Comparison of ENCODE assay signal across 22 cellular contexts in genomic region chr10:114166053-114166452, GRCh38. TPM values are rescaled to one million over a fixed set of nuclear protein-coding genes. Genes with fewer than 3 reads are reported as not detected.
A peak's percentile ranks its signal among the peaks of the same experiment; 100 is the strongest.
DNase-seq lines count a peak whose midpoint lies in the region; ATAC-seq and TF ChIP-seq lines count a peak whose summit lies in the region.
"Had no signal": no experiment of that assay in that cellular context is flagged by ENCODE, and none has a peak within 500 bp of the region (broad histone marks: within the 10 kb centered on the region; RNA-seq: fewer than 3 reads in every experiment).

No MANE protein-coding gene starts in this region.

- H3K27me3 Mint-ChIP-seq in GM23338 (ENCODE audit: insufficient read depth, low read depth, poor library complexity) (peaks cover 3% of the 10 kb centered on the region), nephron progenitor cell (ENCODE audit: low read depth, poor library complexity) (peaks cover 8% of the 10 kb centered on the region)

- H3K9me3 ChIP-seq in left ventricle myocardium inferior (replicated peaks), result peaks cover 23% of the 10 kb centered on the region
- peaks cover 0 to 17% (median 0%) of the 10 kb centered on the region in 4 donors for H3K9me3 ChIP-seq in tibial nerve

- peaks cover 35% of the 10 kb centered on the region for H3K36me3 Mint-ChIP-seq in GM23338 (ENCODE audit: low read depth)
- H3K36me3 Mint-ChIP-seq in nephron progenitor cell (ENCODE audit: low read depth), result peaks cover 71% of the 10 kb centered on the region

- H3K27me3 ChIP-seq in GM23338 (ENCODE audit: insufficient read depth) (no peaks in the 10 kb centered on the region), left ventricle myocardium inferior (ENCODE audit: low read depth) (no peaks in the 10 kb centered on the region), tibial nerve (no peaks in the 10 kb centered on the region)

- intact Hi-C loops in left ventricle myocardium inferior (cut with micrococcal nuclease), result no loop called here

- peak overlapping the region; percentile 50 for H3K4me2 ChIP-seq in GM23338

- no peaks in the 10 kb centered on the region for H4K20me1 ChIP-seq in GM23338 (replicated peaks; ENCODE audit: insufficient read depth)

- H3K4me3 Mint-ChIP-seq in GM23338, result peak overlapping the region; percentile 15
- no peak overlapping the region for H3K4me3 Mint-ChIP-seq in nephron progenitor cell

- H3K4me1 Mint-ChIP-seq in GM23338 (peaks cover 34% of the 10 kb centered on the region), nephron progenitor cell (peaks cover 8% of the 10 kb centered on the region)

- TF ChIP-seq CTCF in GM23338 (conservative IDR thresholded peaks at IDR 0.05; ENCODE audit: low read depth in 2 of 2), result no peak
- no peak for TF ChIP-seq CTCF in VCaP (conservative IDR thresholded peaks at IDR 0.05)
- TF ChIP-seq CTCF in left ventricle myocardium inferior (IDR thresholded peaks at IDR 0.05; ENCODE audit: borderline replicate concordance), result no peak
- no peak for TF ChIP-seq CTCF in nephron progenitor cell (IDR thresholded peaks at IDR 0.05)
- TF ChIP-seq CTCF in tibial nerve (IDR thresholded peaks at IDR 0.05), result no peak

- peak; percentile 79 for DNase-seq in GM23338 (ENCODE audit: low spot score)
- no peak for DNase-seq in left ventricle myocardium inferior
- DNase-seq in nephron progenitor cell, result no peak
- no peak for DNase-seq in pons (ENCODE audit: low spot score)
- no peak for DNase-seq in globus pallidus (ENCODE audit: low spot score)
- DNase-seq in tibial nerve (ENCODE audit: low spot score in 2 of 2), result no peak
- DNase-seq: activated CD8-positive, alpha-beta memory T cell treated with anti-CD3 and anti-CD28 coated beads, Interleukin-2, amount 50 U/mL, for 4 hours; activated gamma-delta T cell treated with Interleukin-2 at 50 U/mL for 16 hours; aorta; COR-L47; cortex of kidney; erythroblast; GDM1; NCI-H187; NCI-H510A; stimulated activated CD4-positive, alpha-beta T cell treated with anti-CD3 and anti-CD28 coated beads, Interleukin-15, amount 100 ng/mL, for 24 hours; stimulated activated naive CD8-positive, alpha-beta T cell treated with anti-CD3 and anti-CD28 coated beads, Interleukin-15, Interleukin-2, amounts not matched to agents 100 U/mL and 50 U/mL, for 24 hours had no signal

- peak overlapping the region; percentile 62 for H3K27ac Mint-ChIP-seq in GM23338
- H3K27ac Mint-ChIP-seq in nephron progenitor cell, result peak overlapping the region; percentile 4

- H3K4me1 ChIP-seq in GM23338 (ENCODE audit: insufficient read depth), result peaks cover 26% of the 10 kb centered on the region
- H3K4me1 ChIP-seq in left ventricle myocardium inferior, result peaks cover 40% of the 10 kb centered on the region
- H3K4me1 ChIP-seq in tibial nerve, result peaks cover 0 to 7% (median 0%) of the 10 kb centered on the region in 4 donors

- WGBS in tibial nerve, 2 donors, result 60 to 71% methylated on average over 2 of the region's 2 CpGs

- H3F3A ChIP-seq in GM23338 (replicated peaks; ENCODE audit: low read depth), result no peaks in the 10 kb centered on the region

- ATAC-seq in GM23338 (peak; percentile 88), HG03432 (IDR thresholded peaks at IDR 0.05; ENCODE audit: unreplicated experiment) (no peak)
- ATAC-seq: stimulated activated naive CD8-positive, alpha-beta T cell treated with anti-CD3 and anti-CD28 coated beads, Interleukin-15, Interleukin-2, amounts not matched to agents 100 U/mL and 50 U/mL, for 24 hours had no signal

- peaks cover 89% of the 10 kb centered on the region for H3K79me2 ChIP-seq in GM23338 (replicated peaks; ENCODE audit: insufficient read depth)

- H3K27ac ChIP-seq in GM23338 (ENCODE audit: low read depth) (peak overlapping the region; percentile 61), VCaP (peak overlapping the region; percentile 92), left ventricle myocardium inferior (replicated peaks) (peak overlapping the region; percentile 36), tibial nerve (no peak overlapping the region)

- no peak for TF ChIP-seq EP300 in tibial nerve (IDR thresholded peaks at IDR 0.05)

- peaks cover 19% of the 10 kb centered on the region for H3K9me3 Mint-ChIP-seq in GM23338
- H3K9me3 Mint-ChIP-seq in nephron progenitor cell, result peaks cover 26% of the 10 kb centered on the region

- no peaks in the 10 kb centered on the region for H3K36me3 ChIP-seq in GM23338 (ENCODE audit: insufficient read depth)
- peaks cover 34% of the 10 kb centered on the region for H3K36me3 ChIP-seq in left ventricle myocardium inferior
- H3K36me3 ChIP-seq in tibial nerve, result peaks cover 0 to 20% (median 0%) of the 10 kb centered on the region in 3 donors

- H2AFZ ChIP-seq in GM23338, result no peak overlapping the region

- no peak for TF ChIP-seq POLR2A in tibial nerve (IDR thresholded peaks at IDR 0.05)

- no peaks in the 10 kb centered on the region for H3K9me2 ChIP-seq in GM23338 (ENCODE audit: insufficient read depth)

- H3K4me3 ChIP-seq in GM23338 (0 out of 2 replicates have a peak overlapping the region, but pooled peaks have one; percentile 0), left ventricle myocardium inferior (no peak overlapping the region), tibial nerve (no peak overlapping the region)

TF ChIP-seq in GM23338, 12 proteins besides CTCF, POLR2A, EP300 and RAD21 (continues in another document):
- TF ChIP-seq POLR2AphosphoS5 (IDR thresholded peaks at IDR 0.05; ENCODE audit: low read depth) (no peak), NANOG (IDR thresholded peaks at IDR 0.05; ENCODE audit: borderline replicate concordance) (no peak), EZH2phosphoT487 (IDR thresholded peaks at IDR 0.05; ENCODE audit: unreplicated experiment) (no peak), ETS1 (IDR thresholded peaks at IDR 0.05) (no peak), EZH2 (IDR thresholded peaks at IDR 0.05; ENCODE audit: low read depth, unreplicated experiment) (no peak), STAT1 (IDR thresholded peaks at IDR 0.05; ENCODE audit: unreplicated experiment) (no peak), JUNB (IDR thresholded peaks at IDR 0.05; ENCODE audit: unreplicated experiment) (no peak), ZNF331 (CRISPR knock-in tag; IDR thresholded peaks at IDR 0.05; ENCODE audit: low read depth) (no peak), CREB1 (CRISPR knock-in tag; IDR thresholded peaks at IDR 0.05; ENCODE audit: low read depth) (no peak)
- TF ChIP-seq, protein P1, sequence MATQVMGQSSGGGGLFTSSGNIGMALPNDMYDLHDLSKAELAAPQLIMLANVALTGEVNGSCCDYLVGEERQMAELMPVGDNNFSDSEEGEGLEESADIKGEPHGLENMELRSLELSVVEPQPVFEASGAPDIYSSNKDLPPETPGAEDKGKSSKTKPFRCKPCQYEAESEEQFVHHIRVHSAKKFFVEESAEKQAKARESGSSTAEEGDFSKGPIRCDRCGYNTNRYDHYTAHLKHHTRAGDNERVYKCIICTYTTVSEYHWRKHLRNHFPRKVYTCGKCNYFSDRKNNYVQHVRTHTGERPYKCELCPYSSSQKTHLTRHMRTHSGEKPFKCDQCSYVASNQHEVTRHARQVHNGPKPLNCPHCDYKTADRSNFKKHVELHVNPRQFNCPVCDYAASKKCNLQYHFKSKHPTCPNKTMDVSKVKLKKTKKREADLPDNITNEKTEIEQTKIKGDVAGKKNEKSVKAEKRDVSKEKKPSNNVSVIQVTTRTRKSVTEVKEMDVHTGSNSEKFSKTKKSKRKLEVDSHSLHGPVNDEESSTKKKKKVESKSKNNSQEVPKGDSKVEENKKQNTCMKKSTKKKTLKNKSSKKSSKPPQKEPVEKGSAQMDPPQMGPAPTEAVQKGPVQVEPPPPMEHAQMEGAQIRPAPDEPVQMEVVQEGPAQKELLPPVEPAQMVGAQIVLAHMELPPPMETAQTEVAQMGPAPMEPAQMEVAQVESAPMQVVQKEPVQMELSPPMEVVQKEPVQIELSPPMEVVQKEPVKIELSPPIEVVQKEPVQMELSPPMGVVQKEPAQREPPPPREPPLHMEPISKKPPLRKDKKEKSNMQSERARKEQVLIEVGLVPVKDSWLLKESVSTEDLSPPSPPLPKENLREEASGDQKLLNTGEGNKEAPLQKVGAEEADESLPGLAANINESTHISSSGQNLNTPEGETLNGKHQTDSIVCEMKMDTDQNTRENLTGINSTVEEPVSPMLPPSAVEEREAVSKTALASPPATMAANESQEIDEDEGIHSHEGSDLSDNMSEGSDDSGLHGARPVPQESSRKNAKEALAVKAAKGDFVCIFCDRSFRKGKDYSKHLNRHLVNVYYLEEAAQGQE (IDR thresholded peaks at IDR 0.05; ENCODE audit: unreplicated experiment), result no peak

RNA-seq across cellular contexts. Expression of gene CCDC186, which starts 8.0 kb away (rescaled TPM):
- total RNA-seq in GM23338 (2014; rRNA removed; shearing (Covaris generic)), result 23.5 and 24.2 TPM in 2 replicates
- 32.6 and 50.7 TPM in 2 replicates for polyA plus RNA-seq in GM23338 (2016; fragmentation: Nextera tagmentation; extraction: Ambion mirVana)
- total RNA-seq in left ventricle myocardium inferior (18.8 TPM), tibial nerve (10 to 100 TPM; 11.6 to 18.0 (median 14.4) TPM)

RNA-seq across cellular contexts. Expression of gene TDRD1, which starts 13.1 kb away (rescaled TPM):
- total RNA-seq in GM23338 (2014; rRNA removed; shearing (Covaris generic)), result 1.5 and 1.7 TPM in 2 replicates
- polyA plus RNA-seq in GM23338 (2016; fragmentation: Nextera tagmentation; extraction: Ambion mirVana), result 0.52 and 0.64 TPM in 2 replicates
- total RNA-seq in left ventricle myocardium inferior, result 1.9 TPM
- under 1 TPM in 3 of 4 donors, not detected in 1; under 0.01 to 0.42 (median 0.22) TPM for total RNA-seq in tibial nerve
- total RNA-seq: H4, M059J, SK-MEL-5 had no signal

Comparison
In these comparisons a context has a peak if more than half of its experiments do, and no peak if none do; other contexts are left out.
1. H3K27ac ChIP-seq: peak in GM23338 (single experiment), VCaP (single experiment) and left ventricle myocardium inferior (single experiment); none in tibial nerve (0 of 4).